ENCODE assay signal across 7 cellular contexts in the genomic region with DNA sequence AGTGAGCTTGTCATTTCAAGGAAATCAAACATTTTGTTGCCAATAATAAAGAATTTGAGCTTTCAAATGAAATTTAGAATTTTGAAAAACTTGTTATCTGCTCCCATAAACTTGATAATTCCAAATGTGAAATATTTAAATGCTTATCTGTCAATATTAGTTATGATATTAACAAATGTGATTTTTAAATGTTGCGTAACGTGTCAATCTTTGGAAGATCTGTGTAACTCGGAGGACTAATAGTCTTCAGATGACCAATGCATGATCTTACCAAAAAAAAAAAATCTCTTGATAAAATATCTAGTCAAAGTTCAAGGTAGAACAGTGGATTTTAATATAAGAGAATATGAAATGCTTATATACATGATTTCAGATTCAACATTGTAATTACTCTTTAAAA.
"Had no signal": no experiment of that assay in that cellular context is flagged by ENCODE, and none has a peak within 500 bp of the region (broad histone marks: within the 10 kb centered on the region; RNA-seq: fewer than 3 reads in every experiment).

No MANE protein-coding gene starts in this region.

- DNase-seq: GM23248, GOT3, H9, HCEC 1CT, KG1 had no signal

- H3K27ac ChIP-seq: GM23248, HL-60 had no signal

- H3K4me3 ChIP-seq: GM23248 had no signal

- FAIRE-seq: H54 had no signal

- H2AFZ ChIP-seq: GM23248 had no signal

- H3K9ac ChIP-seq: GM23248 had no signal
